In genomic region chr2:210626849-210627248, GRCh38 we compare ENCODE assay signal across 14 cellular contexts.
DNase-seq lines count a peak whose midpoint lies in the region; ATAC-seq, FAIRE-seq and TF ChIP-seq lines count a peak whose summit lies in the region.
"Had no signal": no experiment of that assay in that cellular context is flagged by ENCODE, and none has a peak within 500 bp of the region (broad histone marks: within the 10 kb centered on the region; RNA-seq: fewer than 3 reads in every experiment).

No MANE protein-coding gene starts in this region.

- H3K36me3 ChIP-seq in mesendoderm (ENCODE audit: control insufficient read depth, insufficient read depth, low read length) (no peaks in the 10 kb centered on the region), prostate gland (no peaks in the 10 kb centered on the region)

- DNase-seq in GM12891 (ENCODE audit: insufficient read length, low spot score) (no peak), astrocyte of the spinal cord (ENCODE audit: low read depth, low spot score) (peak; percentile 23), mesendoderm (peak; percentile 33), NCI-H748 treated with DMSO at 0.1 percent for 48 hours (lab: John Stamatoyannopoulos, UW) (no peak), prostate gland (ENCODE audit: low spot score) (no peak)
- no peak for DNase-seq in activated CD4-positive, alpha-beta T cell treated with anti-CD3 and anti-CD28 coated beads for 4 hours
- DNase-seq: activated CD4-positive, alpha-beta T cell treated with anti-CD3 and anti-CD28 coated beads, Interleukin-2, amount 50 U/mL, for 4 hours; activated naive CD4-positive, alpha-beta T cell; CD4-positive, alpha-beta memory T cell; glutamatergic neuron; nucleus accumbens had no signal

- no peak overlapping the region for H3K18ac ChIP-seq in mesendoderm (ENCODE audit: low read length)

- H3K4me3 ChIP-seq in astrocyte of the spinal cord (ENCODE audit: low read depth, low read length) (no peak overlapping the region), mesendoderm (ENCODE audit: low read length) (no peak overlapping the region), prostate gland (no peak overlapping the region)

- H3K79me1 ChIP-seq in mesendoderm (ENCODE audit: low read length), result no peaks in the 10 kb centered on the region

- H3K27me3 ChIP-seq in mesendoderm (ENCODE audit: insufficient read depth, low read length, poor library complexity) (no peaks in the 10 kb centered on the region), prostate gland (replicated peaks; ENCODE audit: insufficient read depth) (no peaks in the 10 kb centered on the region)

- H3K9me3 ChIP-seq in prostate gland, result no peaks in the 10 kb centered on the region

- H3K79me2 ChIP-seq in mesendoderm (ENCODE audit: control insufficient read depth, insufficient read depth, low read length), result no peaks in the 10 kb centered on the region

- H2BK120ac ChIP-seq in mesendoderm (ENCODE audit: low read depth, low read length), result no peak overlapping the region

- H3K4me1 ChIP-seq in mesendoderm (ENCODE audit: control insufficient read depth, low read depth, low read length) (no peaks in the 10 kb centered on the region), prostate gland (replicated peaks) (no peaks in the 10 kb centered on the region)

- no peak overlapping the region for H3K4me2 ChIP-seq in mesendoderm (ENCODE audit: low read length)

- no peak overlapping the region for H3K23ac ChIP-seq in mesendoderm (ENCODE audit: low read length)

- no peak for TF ChIP-seq CTCF in astrocyte of the spinal cord (IDR thresholded peaks at IDR 0.05; ENCODE audit: low read depth, low read length)
- no peak for TF ChIP-seq CTCF in prostate gland (IDR thresholded peaks at IDR 0.05)

- no peak overlapping the region for H3K56ac ChIP-seq in mesendoderm (ENCODE audit: low read length)

- no peak overlapping the region for H2BK5ac ChIP-seq in mesendoderm (ENCODE audit: low read length)

- no peak for FAIRE-seq in GM12891 (lab: Jason Lieb, UNC)
- FAIRE-seq: colon had no signal

- WGBS in mesendoderm (ENCODE audit: extremely low coverage, insufficient coverage, low lambda C conversion rate), result no CpG with 5 or more reads among the region's 4 CpGs
- 64% methylated on average over 4 of the region's 4 CpGs for WGBS in prostate gland

- in situ Hi-C loops in astrocyte of the spinal cord (cut with HindIII; ENCODE audit: low sequenced_read_pairs), result no loop called here

- no peak overlapping the region for H3K9ac ChIP-seq in mesendoderm (ENCODE audit: low read length)

- no peak for TF ChIP-seq POLR2A in GM12891 (IDR thresholded peaks at IDR 0.05; ENCODE audit: low read depth, low read length)
- no peak for TF ChIP-seq POLR2A in prostate gland (IDR thresholded peaks at IDR 0.05)

- intact Hi-C loops in prostate gland (cut with DNase I), result no loop called here

- no peak overlapping the region for H2AK5ac ChIP-seq in mesendoderm (ENCODE audit: low read length)

- no peak overlapping the region for H4K8ac ChIP-seq in mesendoderm (ENCODE audit: low read depth, low read length)

- H3K27ac ChIP-seq in mesendoderm (ENCODE audit: low read depth, low read length) (no peak overlapping the region), prostate gland (no peak overlapping the region)

- H4K5ac ChIP-seq in mesendoderm (ENCODE audit: low read length), result no peak overlapping the region

- no peak overlapping the region for H3K4ac ChIP-seq in mesendoderm (ENCODE audit: low read depth, low read length)

- ATAC-seq in HG03520 (IDR thresholded peaks at IDR 0.05; ENCODE audit: unreplicated experiment), result peak; percentile 60
- no peak for ATAC-seq in GM19467 (IDR thresholded peaks at IDR 0.05; ENCODE audit: unreplicated experiment)

- no peak overlapping the region for H2BK15ac ChIP-seq in mesendoderm (replicated peaks; ENCODE audit: low read depth)

TF ChIP-seq in GM12891, 5 proteins besides CTCF, POLR2A, EP300 and RAD21:
- TF ChIP-seq POLR2AphosphoS5 (IDR thresholded peaks at IDR 0.05; ENCODE audit: low read depth, low read length) (no peak), POU2F2 (IDR thresholded peaks at IDR 0.05; ENCODE audit: low read depth, low read length) (no peak), SPI1 (IDR thresholded peaks at IDR 0.05; ENCODE audit: low read depth, low read length) (peak; percentile 55)
TF ChIP-seq in GM12891: peak in this region for 1.

Comparison
In these comparisons a context has a peak if more than half of its experiments do, and no peak if none do; other contexts are left out.
1. DNase-seq: peak in astrocyte of the spinal cord (single experiment) and mesendoderm (single experiment); none in GM12891 (single experiment), activated CD4-positive, alpha-beta T cell treated with anti-CD3 and anti-CD28 coated beads for 4 hours (0 of 2), NCI-H748 treated with DMSO at 0.1 percent for 48 hours (single experiment) and prostate gland (single experiment).